Comparison of ENCODE assay signal across 22 cellular contexts in the genomic region with DNA sequence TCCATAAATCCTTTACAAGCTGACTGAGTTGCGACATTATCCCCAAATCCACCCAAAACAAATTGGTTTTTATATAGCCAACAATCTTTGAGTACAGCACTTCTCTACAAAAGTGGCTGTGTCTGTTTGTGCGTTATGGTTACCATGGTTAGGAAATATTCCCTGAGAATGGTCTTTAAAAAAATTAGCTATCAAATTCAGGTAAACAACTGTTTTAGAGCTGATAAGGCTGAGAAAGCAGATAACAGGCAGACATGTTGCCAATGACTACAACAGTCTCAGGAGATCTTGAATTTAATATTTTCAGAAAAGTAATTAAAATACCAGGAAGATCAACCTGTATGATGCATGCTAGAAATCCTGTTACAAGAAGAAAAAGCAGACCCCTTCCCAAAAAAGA.
"Had no signal": no experiment of that assay in that cellular context is flagged by ENCODE, and none has a peak within 500 bp of the region (broad histone marks: within the 10 kb centered on the region; RNA-seq: fewer than 3 reads in every experiment).

No MANE protein-coding gene starts in this region.

- H3K4me1 ChIP-seq: gastrocnemius medialis, left ventricle myocardium inferior, psoas muscle, testis, tibial nerve, upper lobe of right lung had no signal

- ATAC-seq: esophagus mucosa; gastrocnemius medialis; left cardiac atrium; mucosa of descending colon; naive thymus-derived CD8-positive, alpha-beta T cell; psoas muscle; sciatic nerve; stimulated activated naive B cell treated with anti-CD40 and anti-IgM and Interleukin-4, amounts not matched to agents 10 μg/mL and 1 μg/mL and 100 μg/mL, for 72 hours; stimulated activated naive CD8-positive, alpha-beta T cell treated with anti-CD3 and anti-CD28 coated beads, Interleukin-15, amount 100 ng/mL, for 72 hours; upper lobe of right lung had no signal

- DNase-seq: cerebellar nuclear complex; effector CD4-positive, alpha-beta T cell; endodermal cell; gastrocnemius medialis; glutamatergic neuron; kidney; left cardiac atrium; left ventricle myocardium inferior; mammary epithelial cell; mucosa of descending colon; naive thymus-derived CD8-positive, alpha-beta T cell; psoas muscle; stimulated activated CD4-positive, alpha-beta T cell treated with anti-CD3 and anti-CD28 coated beads, Interleukin-2, amount 100 ng/mL, for 24 hours; stimulated activated CD4-positive, alpha-beta T cell treated with anti-CD3 and anti-CD28 coated beads, Interleukin-4, amount 100 ng/mL, for 4 hours; stimulated activated naive B cell treated with anti-CD40 and anti-IgM and Interleukin-4, amounts not matched to agents 10 μg/mL and 1 μg/mL and 100 μg/mL, for 72 hours; stimulated activated naive CD8-positive, alpha-beta T cell treated with anti-CD3 and anti-CD28 coated beads, Interleukin-15, amount 100 ng/mL, for 72 hours; testis; upper lobe of right lung had no signal

- H3K4me3 ChIP-seq: gastrocnemius medialis, left ventricle myocardium inferior, mucosa of descending colon, psoas muscle, testis, tibial nerve, upper lobe of right lung had no signal

- H3K27me3 ChIP-seq: gastrocnemius medialis, neutrophil, testis, tibial nerve, upper lobe of right lung had no signal

- H3K9me3 ChIP-seq: gastrocnemius medialis, mucosa of descending colon, neutrophil, testis, tibial nerve, upper lobe of right lung had no signal

- H3K36me3 ChIP-seq: gastrocnemius medialis, left ventricle myocardium inferior, neutrophil, tibial nerve, upper lobe of right lung had no signal

- H3K27ac ChIP-seq: gastrocnemius medialis, left ventricle myocardium inferior, neutrophil, psoas muscle, testis, tibial nerve, upper lobe of right lung had no signal
